ENCODE assay signal across 1 cellular context in genomic region chr9:129490583-129491485, GRCh38.
TF ChIP-seq lines count a peak whose summit lies in the region.

No MANE protein-coding gene starts in this region.

TF ChIP-seq in HEK293, 187 proteins besides CTCF, POLR2A, EP300 and RAD21 (continued from another document):
- TF ChIP-seq ZNF518A (tag by site-specific recombination; conservative IDR thresholded peaks at IDR 0.05; ENCODE audit: low read depth) (no peak), KLF16 (tag by site-specific recombination; IDR thresholded peaks at IDR 0.05) (no peak), ZNF623 (tag by site-specific recombination; IDR thresholded peaks at IDR 0.05) (peak; percentile 16; the same call in 1 of the 2 replicates), GLIS2 (tag by site-specific recombination; IDR thresholded peaks at IDR 0.05) (no peak; the same call in none of the 2 replicates)
